ENCODE assay signal across 8 cellular contexts in the genomic region with DNA sequence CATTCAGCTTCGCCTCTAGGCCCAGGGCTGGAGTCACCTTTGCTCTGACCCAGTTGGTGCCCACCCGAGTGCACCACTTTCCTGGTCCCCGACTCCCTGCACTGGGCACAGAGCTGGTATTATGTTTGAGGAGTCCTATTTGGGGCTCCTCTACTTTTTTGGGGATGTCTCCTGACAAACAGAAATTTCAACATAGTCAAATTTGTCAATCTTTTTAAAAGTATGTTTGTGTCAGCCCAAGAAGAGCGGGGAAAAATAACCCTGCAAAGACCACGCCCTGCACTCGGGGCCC. TPM values are rescaled to one million over a fixed set of nuclear protein-coding genes. Genes with fewer than 3 reads are reported as not detected.
DNase-seq lines count a peak whose midpoint lies in the region; TF ChIP-seq lines count a peak whose summit lies in the region.

No MANE protein-coding gene starts in this region.

- TF ChIP-seq POLR2A in tibial nerve (IDR thresholded peaks at IDR 0.05): no peak

- H3K27me3 Mint-ChIP-seq in activated naive CD4-positive, alpha-beta T cell treated with anti-CD3 and anti-CD28 coated beads, Interleukin-2, amount 50 U/mL, for 24 hours: no peaks in the 10 kb centered on the region

- TF ChIP-seq EP300 in tibial nerve (IDR thresholded peaks at IDR 0.05): no peak

- intact Hi-C loops in ascending aorta (cut with DNase I): loop anchor here (1.0 to 2.0 kb wide), 4 partner anchors 14 to 110 kb away; a partner anchor contains a TSS

- H3K27me3 ChIP-seq in ascending aorta: no peaks in the 10 kb centered on the region
- no peaks in the 10 kb centered on the region for H3K27me3 ChIP-seq in tibial nerve

- peak overlapping the region; percentile 83 for H3K4me3 Mint-ChIP-seq in activated naive CD4-positive, alpha-beta T cell treated with anti-CD3 and anti-CD28 coated beads, Interleukin-2, amount 50 U/mL, for 24 hours

- DNase-seq in activated naive CD4-positive, alpha-beta T cell treated with Interleukin-2 at 50 U/mL for 16 hours: no peak
- no peak for DNase-seq in ascending aorta (ENCODE audit: low spot score in 2 of 2)
- no peak for DNase-seq in tibial nerve (ENCODE audit: low spot score in 2 of 2)
- DNase-seq in NK-92 treated with Interleukin-12 subunit alpha and Interleukin-12 subunit beta, amount 100 ng/mL, for 24 hours (lab: John Stamatoyannopoulos, UW): no peak
- DNase-seq in GM13977 (ENCODE audit: low spot score): no peak
- no peak for DNase-seq in D341Med (ENCODE audit: low spot score)

- H3K36me3 ChIP-seq in ascending aorta (no peaks in the 10 kb centered on the region), mesodermal cell (ENCODE audit: control insufficient read depth, insufficient read depth, low read length) (no peaks in the 10 kb centered on the region), tibial nerve (peaks cover 0 to 8% (median 0%) of the 10 kb centered on the region in 3 donors)

- H3K27ac ChIP-seq in ascending aorta: peak overlapping the region; percentile 81 to 84
- no peak overlapping the region for H3K27ac ChIP-seq in mesodermal cell (ENCODE audit: low read depth, low read length, severe bottlenecking)
- H3K27ac ChIP-seq in tibial nerve: peak overlapping the region; percentile 94 to 99 (median 96)

- TF ChIP-seq CTCF in ascending aorta (IDR thresholded peaks at IDR 0.05): no peak
- no peak for TF ChIP-seq CTCF in tibial nerve (IDR thresholded peaks at IDR 0.05)
- TF ChIP-seq CTCF in GM13977 (IDR thresholded peaks at IDR 0.05; ENCODE audit: extremely low read depth, insufficient read depth, missing control alignments): no peak

- H3K4me1 ChIP-seq in ascending aorta: peaks cover 12 to 29% of the 10 kb centered on the region in 2 donors
- peaks cover 27% of the 10 kb centered on the region for H3K4me1 ChIP-seq in mesodermal cell (ENCODE audit: control insufficient read depth, insufficient read depth, low read length, poor library complexity, severe bottlenecking)
- H3K4me1 ChIP-seq in tibial nerve: peaks cover 0 to 56% (median 26%) of the 10 kb centered on the region in 4 donors

- H3K36me3 Mint-ChIP-seq in activated naive CD4-positive, alpha-beta T cell treated with anti-CD3 and anti-CD28 coated beads, Interleukin-2, amount 50 U/mL, for 24 hours: no peaks in the 10 kb centered on the region

- peak overlapping the region; percentile 56 for H3K27ac Mint-ChIP-seq in activated naive CD4-positive, alpha-beta T cell treated with anti-CD3 and anti-CD28 coated beads, Interleukin-2, amount 50 U/mL, for 24 hours

- 74 to 84% methylated on average over 3 to 5 of the region's 6 CpGs for WGBS in mesodermal cell (ENCODE audit: insufficient coverage in 2 of 2), 2 experiments
- WGBS in tibial nerve, 2 donors: 68 to 95% methylated on average over 4 to 6 of the region's 6 CpGs

- peak overlapping the region; percentile 76 to 82 for H3K4me3 ChIP-seq in ascending aorta
- peak overlapping the region; percentile 59 for H3K4me3 ChIP-seq in mesodermal cell (ENCODE audit: extremely low read depth, insufficient read depth, low read length, poor library complexity, severe bottlenecking)
- H3K4me3 ChIP-seq in tibial nerve: peak overlapping the region; percentile 51 to 96 (median 84)

- peaks cover 52% of the 10 kb centered on the region for H3K4me1 Mint-ChIP-seq in activated naive CD4-positive, alpha-beta T cell treated with anti-CD3 and anti-CD28 coated beads, Interleukin-2, amount 50 U/mL, for 24 hours

- no peaks in the 10 kb centered on the region for H3K9me3 Mint-ChIP-seq in activated naive CD4-positive, alpha-beta T cell treated with anti-CD3 and anti-CD28 coated beads, Interleukin-2, amount 50 U/mL, for 24 hours

- no peaks in the 10 kb centered on the region for H3K9me3 ChIP-seq in ascending aorta
- peaks cover 9% of the 10 kb centered on the region for H3K9me3 ChIP-seq in mesodermal cell (ENCODE audit: control insufficient read depth, low read length)
- H3K9me3 ChIP-seq in tibial nerve: no peaks in the 10 kb centered on the region

- in situ Hi-C loops in GM13977 (cut with MboI; ENCODE audit: low pct_unique_long_range_greater_than_20kb, low sequenced_read_pairs, unreplicated experiment): no loop called here

RNA-seq across cellular contexts. Expression of a gene that starts 11.6 kb away (rescaled TPM):
- total RNA-seq in ascending aorta: 12.2 TPM
- polyA plus RNA-seq in mesodermal cell (2013, experiment 1 of 2): 9.4 TPM
- polyA plus RNA-seq in mesodermal cell (2013, experiment 2 of 2): 7.3 TPM
- 10 to 100 TPM in 3 of 4 donors, 1 to 10 TPM in 1; 9.4 to 23.5 (median 16.3) TPM for total RNA-seq in tibial nerve

RNA-seq across cellular contexts. Expression of a gene that starts 11.6 kb away (rescaled TPM):
- 4.8 TPM for total RNA-seq in ascending aorta
- polyA plus RNA-seq in mesodermal cell (2013, experiment 1 of 2): 0.63 TPM
- 1.3 TPM for polyA plus RNA-seq in mesodermal cell (2013, experiment 2 of 2)
- 1 to 10 TPM in 3 of 4 donors, under 1 TPM in 1; 0.44 to 1.5 (median 1.2) TPM for total RNA-seq in tibial nerve

RNA-seq across cellular contexts. Expression of a gene that starts 14.7 kb away (rescaled TPM):
- total RNA-seq in ascending aorta: 21.8 TPM
- 438 TPM for polyA plus RNA-seq in mesodermal cell (2013, experiment 1 of 2)
- 367 TPM for polyA plus RNA-seq in mesodermal cell (2013, experiment 2 of 2)
- total RNA-seq in tibial nerve: 10 to 100 TPM; 42.4 to 61.2 (median 45.0) TPM

RNA-seq across cellular contexts. Expression of a gene that starts 43.5 kb away (rescaled TPM):
- total RNA-seq in ascending aorta: 56.1 TPM
- 57.5 TPM for polyA plus RNA-seq in mesodermal cell (2013, experiment 1 of 2)
- 52.9 TPM for polyA plus RNA-seq in mesodermal cell (2013, experiment 2 of 2)
- 10 to 100 TPM; 60.6 to 88.7 (median 83.8) TPM for total RNA-seq in tibial nerve

RNA-seq across cellular contexts. Expression of a gene that starts 58.8 kb away (rescaled TPM):
- 75.0 TPM for total RNA-seq in ascending aorta
- 86.8 TPM for polyA plus RNA-seq in mesodermal cell (2013, experiment 1 of 2)
- polyA plus RNA-seq in mesodermal cell (2013, experiment 2 of 2): 85.7 TPM
- total RNA-seq in tibial nerve: 10 to 100 TPM; 40.4 to 51.6 (median 47.1) TPM
